19 cellular contexts compared by ENCODE assay signal in genomic region chr2:75808793-75809535, GRCh38.
"Had no signal": no experiment of that assay in that cellular context is flagged by ENCODE, and none has a peak within 500 bp of the region (broad histone marks: within the 10 kb centered on the region; RNA-seq: fewer than 3 reads in every experiment).

No MANE protein-coding gene starts in this region.

- H3K9me3 ChIP-seq: adrenal gland, lower lobe of right lung, ovary, sigmoid colon, spleen, thyroid gland, vagina had no signal

- H3K36me3 Mint-ChIP-seq: activated CD4-positive, alpha-beta memory T cell treated with anti-CD3 and anti-CD28 coated beads for 36 hours; activated naive CD4-positive, alpha-beta T cell treated with anti-CD3 and anti-CD28 coated beads, Interleukin-2, amount 50 U/mL, for 72 hours; natural killer cell; stimulated activated naive B cell treated with anti-CD40 and anti-IgM and Interleukin-4, amounts not matched to agents 10 μg/mL and 1 μg/mL and 100 μg/mL, for 72 hours; WTC11 had no signal

- H3K4me1 Mint-ChIP-seq: natural killer cell; stimulated activated naive B cell treated with anti-CD40 and anti-IgM and Interleukin-4, amounts not matched to agents 10 μg/mL and 1 μg/mL and 100 μg/mL, for 72 hours; T-helper 17 cell; WTC11 had no signal

- H3K27ac ChIP-seq: adrenal gland, lower lobe of right lung, ovary, sigmoid colon, spleen, thyroid gland, vagina had no signal

- H3K36me3 ChIP-seq: adrenal gland, lower lobe of right lung, ovary, sigmoid colon, spleen, thyroid gland, vagina had no signal

- H3K9me3 Mint-ChIP-seq: activated CD4-positive, alpha-beta memory T cell treated with anti-CD3 and anti-CD28 coated beads for 36 hours; activated naive CD4-positive, alpha-beta T cell treated with anti-CD3 and anti-CD28 coated beads, Interleukin-2, amount 50 U/mL, for 72 hours; activated T-helper 1 cell treated with anti-CD3 and anti-CD28 coated beads, Interleukin-12 subunit alpha, Interleukin-12 subunit beta, Interleukin-2, Interleukin-4 antibody, amounts not matched to agents 30 ng/mL and 10 ng/mL and 1 ng/mL, durations not matched to agents 14 hours and 24 hours and 36 hours; stimulated activated naive B cell treated with anti-CD40 and anti-IgM and Interleukin-4, amounts not matched to agents 10 μg/mL and 1 μg/mL and 100 μg/mL, for 72 hours; WTC11 had no signal

- H3K4me1 ChIP-seq: adrenal gland, lower lobe of right lung, sigmoid colon, spleen, thyroid gland, vagina had no signal

- H3K27ac Mint-ChIP-seq: activated CD4-positive, alpha-beta memory T cell treated with anti-CD3 and anti-CD28 coated beads for 36 hours; activated naive CD4-positive, alpha-beta T cell treated with anti-CD3 and anti-CD28 coated beads, Interleukin-2, amount 50 U/mL, for 72 hours; activated T-helper 1 cell treated with anti-CD3 and anti-CD28 coated beads, Interleukin-12 subunit alpha, Interleukin-12 subunit beta, Interleukin-2, Interleukin-4 antibody, amounts not matched to agents 30 ng/mL and 10 ng/mL and 1 ng/mL, durations not matched to agents 14 hours and 24 hours and 36 hours; natural killer cell; stimulated activated naive B cell treated with anti-CD40 and anti-IgM and Interleukin-4, amounts not matched to agents 10 μg/mL and 1 μg/mL and 100 μg/mL, for 72 hours; T-helper 17 cell; WTC11 had no signal

- H3K27me3 ChIP-seq: adrenal gland, ovary, sigmoid colon, spleen, thyroid gland, vagina had no signal

- H3K27me3 Mint-ChIP-seq: activated CD4-positive, alpha-beta memory T cell treated with anti-CD3 and anti-CD28 coated beads for 36 hours had no signal

- H3K4me3 ChIP-seq: adrenal gland, lower lobe of right lung, ovary, sigmoid colon, spleen, thyroid gland, vagina had no signal

- DNase-seq: activated CD4-positive, alpha-beta memory T cell treated with anti-CD3 and anti-CD28 coated beads for 36 hours; activated CD4-positive, alpha-beta T cell treated with anti-CD3 and anti-CD28 coated beads for 4 hours; activated gamma-delta T cell treated with Interleukin-2 at 50 U/mL for 16 hours; activated T-cell treated with anti-CD3 and anti-CD28 coated beads for 4 hours; adrenal gland; effector CD4-positive, alpha-beta T cell; left cardiac atrium; lower lobe of right lung; natural killer cell; ovary; sigmoid colon; spleen; stimulated activated naive B cell treated with anti-CD40 and anti-IgM and Interleukin-4, amounts not matched to agents 10 μg/mL and 1 μg/mL and 100 μg/mL, for 72 hours; T-helper 17 cell; thyroid gland had no signal

- H3K4me3 Mint-ChIP-seq: activated CD4-positive, alpha-beta memory T cell treated with anti-CD3 and anti-CD28 coated beads for 36 hours; activated T-helper 1 cell treated with anti-CD3 and anti-CD28 coated beads, Interleukin-12 subunit alpha, Interleukin-12 subunit beta, Interleukin-2, Interleukin-4 antibody, amounts not matched to agents 30 ng/mL and 10 ng/mL and 1 ng/mL, durations not matched to agents 14 hours and 24 hours and 36 hours; natural killer cell; stimulated activated naive B cell treated with anti-CD40 and anti-IgM and Interleukin-4, amounts not matched to agents 10 μg/mL and 1 μg/mL and 100 μg/mL, for 72 hours; T-helper 17 cell; WTC11 had no signal
